In genomic region chr2:119066272-119066804, GRCh38 we compare ENCODE assay signal across 14 cellular contexts.
A peak's percentile ranks its signal among the peaks of the same experiment; 100 is the strongest.
DNase-seq lines count a peak whose midpoint lies in the region; ATAC-seq and TF ChIP-seq lines count a peak whose summit lies in the region.
"Had no signal": no experiment of that assay in that cellular context is flagged by ENCODE, and none has a peak within 500 bp of the region (broad histone marks: within the 10 kb centered on the region; RNA-seq: fewer than 3 reads in every experiment).

No MANE protein-coding gene starts in this region.

- H3K27ac ChIP-seq in foreskin keratinocyte = no peak overlapping the region

- peak; percentile 28 for DNase-seq in A172 (ENCODE audit: low spot score)
- peak; percentile 5 for DNase-seq in HS-5 (ENCODE audit: low read depth)
- DNase-seq in amniotic epithelial cell (ENCODE audit: low read depth) = peak; percentile 1
- DNase-seq in foreskin keratinocyte = peak; percentile 44 to 75
- no peak for DNase-seq in activated naive CD4-positive, alpha-beta T cell (lab: John Stamatoyannopoulos, UW)
- DNase-seq in HCEC 1CT = no peak
- DNase-seq in NCI-H446 (lab: John Stamatoyannopoulos, UW) = no peak
- DNase-seq: C1 segment of cervical spinal cord, GOT3, NCI-H187 treated with DMSO at 0.1 percent for 48 hours, NCI-H774, SIG-M5 had no signal

- H3K4me1 ChIP-seq in foreskin keratinocyte = no peaks in the 10 kb centered on the region

- ATAC-seq in foreskin keratinocyte (peak; percentile 58), HG03521 (IDR thresholded peaks at IDR 0.05; ENCODE audit: unreplicated experiment) (no peak)
- ATAC-seq: Panc1 had no signal

- no peak for TF ChIP-seq CTCF in foreskin keratinocyte (conservative IDR thresholded peaks at IDR 0.05)

- H3K27me3 ChIP-seq in foreskin keratinocyte = peaks cover 11% of the 10 kb centered on the region

Comparison
In these comparisons a context has a peak if more than half of its experiments do, and no peak if none do; other contexts are left out.
1. DNase-seq: peak in A172 (single experiment), HS-5 (single experiment), amniotic epithelial cell (single experiment) and foreskin keratinocyte (2 of 2); none in activated naive CD4-positive, alpha-beta T cell (0 of 4), HCEC 1CT (single experiment) and NCI-H446 (0 of 2).